ENCODE assay signal across 23 cellular contexts in genomic region chr18:22678486-22678885, GRCh38.
DNase-seq lines count a peak whose midpoint lies in the region; ATAC-seq and TF ChIP-seq lines count a peak whose summit lies in the region.
"Had no signal": no experiment of that assay in that cellular context is flagged by ENCODE, and none has a peak within 500 bp of the region (broad histone marks: within the 10 kb centered on the region; RNA-seq: fewer than 3 reads in every experiment).

No MANE protein-coding gene starts in this region.

- no peak overlapping the region for H3K4me3 ChIP-seq in fibroblast of the aortic adventitia (ENCODE audit: low read depth, low read length)
- H3K4me3 ChIP-seq in PC-3 (ENCODE audit: low read length) = no peak overlapping the region

- no peaks in the 10 kb centered on the region for H3K27me3 ChIP-seq in PC-3 (ENCODE audit: low read length)

- BruUV-seq in PC-3 (replicated peaks; lab: Mats Ljungman, UMichigan) = no TSS peak

- H3K9ac ChIP-seq in PC-3 (ENCODE audit: low read length) = no peak overlapping the region

- H3K9me3 Mint-ChIP-seq in nephron = peaks cover 7% of the 10 kb centered on the region
- H3K9me3 Mint-ChIP-seq: CD8-positive, alpha-beta memory T cell had no signal

- no peak overlapping the region for H3K4me3 Mint-ChIP-seq in nephron
- H3K4me3 Mint-ChIP-seq: CD8-positive, alpha-beta memory T cell had no signal

- no peak overlapping the region for H2AFZ ChIP-seq in PC-3 (ENCODE audit: low read length)

- H3K9me3 ChIP-seq in PC-3 (ENCODE audit: low read length) = no peaks in the 10 kb centered on the region

- no peaks in the 10 kb centered on the region for H3K79me2 ChIP-seq in PC-3 (ENCODE audit: low read length)

- POLR2A ChIA-PET in PC-3 (lab: Charles Lee; ENCODE audit: unreplicated experiment) = no interaction called here

- TF ChIP-seq CTCF in fibroblast of the aortic adventitia (IDR thresholded peaks at IDR 0.05; ENCODE audit: insufficient read depth, low read length) (no peak), nephron (IDR thresholded peaks at IDR 0.05; ENCODE audit: unreplicated experiment in 3 of 3) (no peak), PC-3 (conservative IDR thresholded peaks at IDR 0.05; ENCODE audit: low read depth, low read length) (no peak)

- no peak overlapping the region for H3K4me2 ChIP-seq in PC-3 (ENCODE audit: low read length)

- no peak overlapping the region for H3K27ac ChIP-seq in PC-3 (ENCODE audit: low read length)

- no peaks in the 10 kb centered on the region for H3K9me2 ChIP-seq in PC-3 (replicated peaks; ENCODE audit: low read length)

- H3K36me3 ChIP-seq in PC-3 (ENCODE audit: low read depth, low read length) = no peaks in the 10 kb centered on the region

- intact Hi-C loops in PC-3 (cut with micrococcal nuclease) = no loop called here
- intact Hi-C loops in Right ventricle myocardium superior (cut with DNase I) = no loop called here

- no peaks in the 10 kb centered on the region for H3K27me3 Mint-ChIP-seq in nephron (ENCODE audit: low read depth)

- H3K4me1 Mint-ChIP-seq in nephron = peaks cover 42% of the 10 kb centered on the region
- H3K4me1 Mint-ChIP-seq: CD8-positive, alpha-beta memory T cell had no signal

- DNase-seq in EH (ENCODE audit: low read depth) = peak; percentile 11
- peak; percentile 57 for DNase-seq in astrocyte of the hippocampus (ENCODE audit: low read depth, low spot score)
- peak; percentile 69 for DNase-seq in fibroblast of the aortic adventitia (ENCODE audit: low read depth)
- DNase-seq in PC-3 = no peak
- no peak for DNase-seq in effector CD4-positive, alpha-beta T cell
- no peak for DNase-seq in Right ventricle myocardium superior
- DNase-seq: 8988T; AML-193; C1 segment of cervical spinal cord; Calu3; CD8-positive, alpha-beta memory T cell; GDM1; KG1; NCI-H1105; NCI-H146; NCI-H2029 treated with DMSO at 0.1 percent for 48 hours; NCI-H2171; NCI-H524 treated with DMSO at 0.1 percent for 48 hours; NCI-H82 had no signal

- no peaks in the 10 kb centered on the region for H3K36me3 Mint-ChIP-seq in nephron (ENCODE audit: low read depth)
- H3K36me3 Mint-ChIP-seq: CD8-positive, alpha-beta memory T cell had no signal

- CTCF ChIA-PET in PC-3 (lab: Charles Lee) = no interaction called here

- no peaks in the 10 kb centered on the region for H3F3A ChIP-seq in PC-3 (ENCODE audit: low read length, unreplicated experiment)

- ATAC-seq in PC-3 = no peak
- no peak for ATAC-seq in GM19395 (IDR thresholded peaks at IDR 0.05; ENCODE audit: unreplicated experiment)
- no peak for ATAC-seq in Right ventricle myocardium superior (ENCODE audit: poor library complexity)
- ATAC-seq: HCT116, Right ventricle myocardium inferior had no signal

- H4K20me1 ChIP-seq in PC-3 (ENCODE audit: low read length) = no peaks in the 10 kb centered on the region

- peak overlapping the region in 2 of 3 experiments; percentile 63 to 99 for H3K27ac Mint-ChIP-seq in nephron
- H3K27ac Mint-ChIP-seq: CD8-positive, alpha-beta memory T cell had no signal

- H3K4me1 ChIP-seq in PC-3 (ENCODE audit: insufficient read depth, low read length) = peaks cover 40% of the 10 kb centered on the region

Comparison
In these comparisons a context has a peak if more than half of its experiments do, and no peak if none do; other contexts are left out.
1. DNase-seq: peak in EH (single experiment), astrocyte of the hippocampus (single experiment) and fibroblast of the aortic adventitia (single experiment); none in PC-3 (single experiment), effector CD4-positive, alpha-beta T cell (single experiment) and Right ventricle myocardium superior (single experiment).